Comparison of ENCODE assay signal across 20 cellular contexts in genomic region chr2:104846182-104846954, GRCh38. TPM values are rescaled to one million over a fixed set of nuclear protein-coding genes. Genes with fewer than 3 reads are reported as not detected.
DNase-seq lines count a peak whose midpoint lies in the region; ATAC-seq, FAIRE-seq and TF ChIP-seq lines count a peak whose summit lies in the region.
"Had no signal": no experiment of that assay in that cellular context is flagged by ENCODE, and none has a peak within 500 bp of the region (broad histone marks: within the 10 kb centered on the region; RNA-seq: fewer than 3 reads in every experiment).

No MANE protein-coding gene starts in this region.

- peak overlapping the region; percentile 97 for H3K27ac ChIP-seq in angular gyrus (ENCODE audit: low read depth, low read length)
- H3K27ac ChIP-seq in kidney (ENCODE audit: low read depth in 2 of 2, low read length in 2 of 2): peak overlapping the region; percentile 93
- H3K27ac ChIP-seq: left ventricle myocardium inferior had no signal

- peaks cover 30% of the 10 kb centered on the region for H3K27me3 Mint-ChIP-seq in osteocyte (ENCODE audit: unreplicated experiment)
- peaks cover 90% of the 10 kb centered on the region for H3K27me3 Mint-ChIP-seq in activated CD8-positive, alpha-beta memory T cell treated with anti-CD3 and anti-CD28 coated beads, Interleukin-2, amount 10 ng/mL, durations not matched to agents 7 days and 5 days

- no peaks in the 10 kb centered on the region for H3K36me3 ChIP-seq in kidney (ENCODE audit: control insufficient read depth in 1 of 2, insufficient read depth in 2 of 2, low read length in 2 of 2)
- H3K36me3 ChIP-seq: left ventricle myocardium inferior had no signal

- TF ChIP-seq CTCF in GM10266 (IDR thresholded peaks at IDR 0.05; ENCODE audit: control insufficient read depth, insufficient read depth, low read depth, missing control alignments) (no peak), kidney (IDR thresholded peaks at IDR 0.05; ENCODE audit: borderline replicate concordance, extremely low read depth, insufficient read depth) (no peak), osteocyte (IDR thresholded peaks at IDR 0.05) (no peak)

- FAIRE-seq in kidney (lab: Jason Lieb, UNC): no peak
- FAIRE-seq: endometrium, HepG2 had no signal

- H3K9ac ChIP-seq in kidney (ENCODE audit: low read length in 2 of 2): peak overlapping the region; percentile 57 to 87

- H3K9me3 Mint-ChIP-seq in osteocyte (ENCODE audit: unreplicated experiment): no peaks in the 10 kb centered on the region
- no peaks in the 10 kb centered on the region for H3K9me3 Mint-ChIP-seq in activated CD8-positive, alpha-beta memory T cell treated with anti-CD3 and anti-CD28 coated beads, Interleukin-2, amount 10 ng/mL, durations not matched to agents 7 days and 5 days (ENCODE audit: low read depth)

- intact Hi-C loops in kidney (cut with DNase I): no loop called here

- CTCF ChIA-PET in activated CD8-positive, alpha-beta memory T cell treated with anti-CD3 and anti-CD28 coated beads, Interleukin-2, amount 10 ng/mL, durations not matched to agents 7 days and 5 days (lab: Charles Lee): interaction anchor here (1.3 to 1.5 kb wide), 2 partner anchors 20 to 1685 kb away, joined by 3 to 4 read pairs; no protein-coding TSS in a partner anchor

- no peaks in the 10 kb centered on the region for H3K9me3 ChIP-seq in kidney (ENCODE audit: control insufficient read depth in 1 of 2, low read length in 2 of 2)
- H3K9me3 ChIP-seq: left ventricle myocardium inferior had no signal

- H3K4me1 ChIP-seq in kidney (ENCODE audit: control insufficient read depth in 1 of 2, insufficient read depth in 1 of 2, low read depth in 1 of 2, low read length in 2 of 2): peaks cover 0 to 3% of the 10 kb centered on the region in 2 donors

- no peaks in the 10 kb centered on the region for H3K36me3 Mint-ChIP-seq in osteocyte (ENCODE audit: unreplicated experiment)
- peaks cover 7% of the 10 kb centered on the region for H3K36me3 Mint-ChIP-seq in activated CD8-positive, alpha-beta memory T cell treated with anti-CD3 and anti-CD28 coated beads, Interleukin-2, amount 10 ng/mL, durations not matched to agents 7 days and 5 days

- H3K27ac Mint-ChIP-seq in osteocyte (ENCODE audit: unreplicated experiment): peak overlapping the region; percentile 97
- H3K27ac Mint-ChIP-seq in activated CD8-positive, alpha-beta memory T cell treated with anti-CD3 and anti-CD28 coated beads, Interleukin-2, amount 10 ng/mL, durations not matched to agents 7 days and 5 days: no peak overlapping the region

- peak overlapping the region; percentile 80 for H3K4me3 Mint-ChIP-seq in osteocyte (ENCODE audit: unreplicated experiment)
- no peak overlapping the region for H3K4me3 Mint-ChIP-seq in activated CD8-positive, alpha-beta memory T cell treated with anti-CD3 and anti-CD28 coated beads, Interleukin-2, amount 10 ng/mL, durations not matched to agents 7 days and 5 days
- H3K4me3 Mint-ChIP-seq: activated B cell treated with CpG ODN at 0.5 μM for 24 hours had no signal

- peak; percentile 16 for DNase-seq in GM10266 (ENCODE audit: extremely low spot score)
- no peak for DNase-seq in kidney
- no peak for DNase-seq in osteocyte (ENCODE audit: extremely low spot score, unreplicated experiment)
- DNase-seq in activated CD8-positive, alpha-beta memory T cell treated with anti-CD3 and anti-CD28 coated beads, Interleukin-2, amount 10 ng/mL, durations not matched to agents 7 days and 5 days: no peak
- no peak for DNase-seq in NCI-H2029 (lab: John Stamatoyannopoulos, UW)
- DNase-seq: activated B cell treated with CpG ODN at 0.5 μM for 24 hours; activated effector memory CD4-positive, alpha-beta T cell treated with Interleukin-2 at 50 U/mL for 16 hours; cerebellar nuclear complex; left ventricle myocardium inferior; NCI-H1930; SIG-M5; stimulated activated naive CD8-positive, alpha-beta T cell treated with anti-CD3 and anti-CD28 coated beads, Interleukin-15, Interleukin-2, amounts not matched to agents 100 U/mL and 50 U/mL, for 24 hours had no signal

- ATAC-seq in HG03354 (IDR thresholded peaks at IDR 0.05; ENCODE audit: poor library complexity, severe bottlenecking, unreplicated experiment) (no peak), GM18520 (IDR thresholded peaks at IDR 0.05; ENCODE audit: unreplicated experiment) (no peak)
- ATAC-seq in activated CD8-positive, alpha-beta memory T cell treated with anti-CD3 and anti-CD28 coated beads, Interleukin-2, amount 10 ng/mL, durations not matched to agents 7 days and 5 days: no peak
- ATAC-seq: HepG2; stimulated activated naive CD8-positive, alpha-beta T cell treated with anti-CD3 and anti-CD28 coated beads, Interleukin-15, Interleukin-2, amounts not matched to agents 100 U/mL and 50 U/mL, for 24 hours had no signal

- H3K4me1 Mint-ChIP-seq in osteocyte (ENCODE audit: unreplicated experiment): peaks cover 81% of the 10 kb centered on the region
- peaks cover 5% of the 10 kb centered on the region for H3K4me1 Mint-ChIP-seq in activated CD8-positive, alpha-beta memory T cell treated with anti-CD3 and anti-CD28 coated beads, Interleukin-2, amount 10 ng/mL, durations not matched to agents 7 days and 5 days

- H3K4me3 ChIP-seq in kidney (ENCODE audit: low read length in 2 of 2): peak overlapping the region; percentile 20 to 78
- H3K4me3 ChIP-seq: left ventricle myocardium inferior had no signal

RNA-seq across cellular contexts. Expression of gene POU3F3, which starts 7.5 kb away (rescaled TPM):
- 118 TPM for total RNA-seq in kidney
- polyA plus RNA-seq in kidney (ENCODE audit: insufficient read depth, low read depth, low replicate concordance): 31.4 TPM
- 35.5 TPM in 2 replicates for total RNA-seq in osteocyte
- total RNA-seq in activated CD8-positive, alpha-beta memory T cell treated with anti-CD3 and anti-CD28 coated beads, Interleukin-2, amount 10 ng/mL, durations not matched to agents 7 days and 5 days: not detected
- total RNA-seq: activated B cell treated with CpG ODN at 0.5 μM for 24 hours; HepG2; NCI-H460; T-helper 1 cell treated with Interleukin-12 subunit alpha and Interleukin-12 subunit beta and Interleukin-4 antibody, amounts not matched to agents 30 ng/mL and 1 ng/mL, for 36 hours; ureter had no signal
- polyA plus RNA-seq: HepG2 had no signal

Comparison
In these comparisons a context has a peak if more than half of its experiments do, and no peak if none do; other contexts are left out.
1. RNA of gene POU3F3, which starts 7.5 kb away (total RNA-seq): 118 TPM in kidney (single experiment) and 35.5 TPM in osteocyte; not detected in activated CD8-positive, alpha-beta memory T cell treated with anti-CD3 and anti-CD28 coated beads, Interleukin-2, amount 10 ng/mL, durations not matched to agents 7 days and 5 days; every median in the first group is over 10 times any median in the second.